Comparison of ENCODE assay signal across 1 cellular context in genomic region chr17:42378597-42379594, GRCh38.
TF ChIP-seq lines count a peak whose summit lies in the region.

No MANE protein-coding gene starts in this region.

TF ChIP-seq in GM12878, 131 proteins besides CTCF, POLR2A, EP300 and RAD21 (continued from another document and continues in another):
- TF ChIP-seq ZBTB33 (IDR thresholded peaks at IDR 0.05) (no peak), USF2 (IDR thresholded peaks at IDR 0.05; ENCODE audit: borderline replicate concordance, low read depth, low read length) (no peak), PAX5 (IDR thresholded peaks at IDR 0.05; ENCODE audit: borderline replicate concordance, low read depth, low read length) (no peak), PML (IDR thresholded peaks at IDR 0.05; ENCODE audit: low read length) (no peak), NR2F1 (conservative IDR thresholded peaks at IDR 0.05) (no peak; the same call in 1 of the 2 replicates), FOXK2 (IDR thresholded peaks at IDR 0.05) (no peak), PAX8 (IDR thresholded peaks at IDR 0.05) (no peak), RCOR1 (conservative IDR thresholded peaks at IDR 0.05; ENCODE audit: low read depth, low read length) (no peak), SP1 (IDR thresholded peaks at IDR 0.05; ENCODE audit: low read depth, low read length) (no peak), ATF2 (IDR thresholded peaks at IDR 0.05; ENCODE audit: low read length) (peak; percentile 73), CBX5 (IDR thresholded peaks at IDR 0.05; ENCODE audit: low read depth) (0 out of 2 replicates have a peak, but pooled peaks have one; percentile 24), CHD2 (IDR thresholded peaks at IDR 0.05; ENCODE audit: borderline replicate concordance, low read depth, low read length) (no peak), CBFB (IDR thresholded peaks at IDR 0.05; ENCODE audit: low read depth) (no peak), ATF3 (IDR thresholded peaks at IDR 0.05; ENCODE audit: borderline replicate concordance, extremely low read depth, low read depth, low read length) (no peak), RFX5 (IDR thresholded peaks at IDR 0.05; ENCODE audit: low read depth, low read length) (no peak), CREM (IDR thresholded peaks at IDR 0.05; ENCODE audit: low read depth) (0 out of 2 replicates have a peak, but pooled peaks have one; percentile 40), NFIC (IDR thresholded peaks at IDR 0.05; ENCODE audit: low read depth, low read length) (peak; percentile 82), BCL11A (IDR thresholded peaks at IDR 0.05; ENCODE audit: low read depth, low read length) (peak; percentile 36; the same call in 1 of the 2 replicates), TARDBP (IDR thresholded peaks at IDR 0.05; ENCODE audit: borderline replicate concordance) (no peak), RBBP5 (conservative IDR thresholded peaks at IDR 0.05) (0 out of 2 replicates have a peak, but pooled peaks have one; percentile 22), DPF2 (IDR thresholded peaks at IDR 0.05) (peak; percentile 59; the same call in 1 of the 2 replicates), NFXL1 (IDR thresholded peaks at IDR 0.05; ENCODE audit: borderline replicate concordance) (no peak), KAT2A (conservative IDR thresholded peaks at IDR 0.05; ENCODE audit: control insufficient read depth, low read depth, low read length) (no peak), NR2C2 (IDR thresholded peaks at IDR 0.05; ENCODE audit: borderline replicate concordance, control insufficient read depth, insufficient read length, low read depth) (no peak), SIN3A (IDR thresholded peaks at IDR 0.05; ENCODE audit: low read depth, low read length) (no peak), JUNB (IDR thresholded peaks at IDR 0.05) (peak; percentile 88), SREBF1 (IDR thresholded peaks at IDR 0.05; ENCODE audit: low read length) (no peak), POU2F2 (IDR thresholded peaks at IDR 0.05; ENCODE audit: borderline replicate concordance, low read depth, low read length) (peak; percentile 63; the same call in 2 of the 3 replicates), EGR1 (IDR thresholded peaks at IDR 0.05; ENCODE audit: borderline replicate concordance in 1 of 2, low read depth in 2 of 2, low read length in 2 of 2) (no peak), TCF12 (IDR thresholded peaks at IDR 0.05; ENCODE audit: low read depth, low read length) (peak; percentile 81; the same call in 1 of the 2 replicates), ZBTB11 (CRISPR knock-in tag; IDR thresholded peaks at IDR 0.05) (no peak), IRF3 (IDR thresholded peaks at IDR 0.05) (no peak), KLF5 (IDR thresholded peaks at IDR 0.05; ENCODE audit: partially characterized antibody) (no peak), BRCA1 (IDR thresholded peaks at IDR 0.05; ENCODE audit: low read depth, low read length) (no peak), ATF7 (IDR thresholded peaks at IDR 0.05; ENCODE audit: low read depth) (no peak), BCL3 (IDR thresholded peaks at IDR 0.05; ENCODE audit: borderline replicate concordance, insufficient read depth, low read depth, low read length, poor library complexity, severe bottlenecking) (no peak), E2F4 (IDR thresholded peaks at IDR 0.05; ENCODE audit: low read depth, low read length) (no peak), POLR2AphosphoS2 (IDR thresholded peaks at IDR 0.05; ENCODE audit: low read depth, low read length) (0 out of 2 replicates have a peak, but pooled peaks have one; percentile 32), SREBF2 (IDR thresholded peaks at IDR 0.05; ENCODE audit: low read length) (no peak), SUPT20H (IDR thresholded peaks at IDR 0.05; ENCODE audit: borderline replicate concordance, control insufficient read depth, low read depth, low read length) (no peak), FOXM1 (IDR thresholded peaks at IDR 0.05; ENCODE audit: low read depth, low read length) (peak; percentile 93), MYB (IDR thresholded peaks at IDR 0.05; ENCODE audit: borderline replicate concordance, low read depth, low read length) (no peak), TCF3 (IDR thresholded peaks at IDR 0.05; ENCODE audit: borderline replicate concordance, insufficient read depth, low read depth, low read length) (peak; percentile 82), SMC3 (IDR thresholded peaks at IDR 0.05; ENCODE audit: borderline replicate concordance, low read length) (no peak), BCLAF1 (IDR thresholded peaks at IDR 0.05) (no peak), ZNF592 (IDR thresholded peaks at IDR 0.05) (no peak)
